9 cellular contexts compared by ENCODE assay signal in the genomic region with DNA sequence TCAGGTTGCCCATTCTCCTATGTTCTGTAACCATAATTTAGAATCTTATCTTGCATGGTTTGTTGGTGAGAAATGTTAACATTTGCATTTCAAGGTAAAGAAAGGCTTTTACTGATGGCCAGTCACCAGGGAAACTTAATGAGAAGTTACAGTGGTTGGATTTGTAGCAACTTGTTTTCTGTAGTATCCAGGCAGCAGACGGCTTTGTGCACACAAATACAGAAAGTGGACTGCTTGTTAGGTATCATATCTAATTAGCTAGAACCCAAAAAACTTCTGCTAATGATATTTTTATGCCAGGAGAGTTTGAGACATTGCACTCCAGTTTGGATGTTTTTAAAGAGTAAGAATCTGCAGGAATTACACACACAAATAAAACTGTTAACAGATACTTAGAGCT.
"Had no signal": no experiment of that assay in that cellular context is flagged by ENCODE, and none has a peak within 500 bp of the region (broad histone marks: within the 10 kb centered on the region; RNA-seq: fewer than 3 reads in every experiment).

No MANE protein-coding gene starts in this region.

- H3K9me3 ChIP-seq: HAP-1 had no signal

- H2AFZ ChIP-seq: GM23248 had no signal

- H3K4me1 ChIP-seq: HAP-1 had no signal

- H3K27ac ChIP-seq: GM23248 had no signal

- H3K27ac Mint-ChIP-seq: HFFc6 had no signal

- H3K4me3 ChIP-seq: GM23248, HAP-1, K562 had no signal

- H3K4me3 Mint-ChIP-seq: HFFc6 had no signal

- ATAC-seq: HCT116, K562 had no signal

- H3K9ac ChIP-seq: GM23248 had no signal

- H3K36me3 ChIP-seq: HAP-1 had no signal

- DNase-seq: GM23248, GOT3, H7, HFFc6, IMR-90, KG1 had no signal
